In the genomic region with DNA sequence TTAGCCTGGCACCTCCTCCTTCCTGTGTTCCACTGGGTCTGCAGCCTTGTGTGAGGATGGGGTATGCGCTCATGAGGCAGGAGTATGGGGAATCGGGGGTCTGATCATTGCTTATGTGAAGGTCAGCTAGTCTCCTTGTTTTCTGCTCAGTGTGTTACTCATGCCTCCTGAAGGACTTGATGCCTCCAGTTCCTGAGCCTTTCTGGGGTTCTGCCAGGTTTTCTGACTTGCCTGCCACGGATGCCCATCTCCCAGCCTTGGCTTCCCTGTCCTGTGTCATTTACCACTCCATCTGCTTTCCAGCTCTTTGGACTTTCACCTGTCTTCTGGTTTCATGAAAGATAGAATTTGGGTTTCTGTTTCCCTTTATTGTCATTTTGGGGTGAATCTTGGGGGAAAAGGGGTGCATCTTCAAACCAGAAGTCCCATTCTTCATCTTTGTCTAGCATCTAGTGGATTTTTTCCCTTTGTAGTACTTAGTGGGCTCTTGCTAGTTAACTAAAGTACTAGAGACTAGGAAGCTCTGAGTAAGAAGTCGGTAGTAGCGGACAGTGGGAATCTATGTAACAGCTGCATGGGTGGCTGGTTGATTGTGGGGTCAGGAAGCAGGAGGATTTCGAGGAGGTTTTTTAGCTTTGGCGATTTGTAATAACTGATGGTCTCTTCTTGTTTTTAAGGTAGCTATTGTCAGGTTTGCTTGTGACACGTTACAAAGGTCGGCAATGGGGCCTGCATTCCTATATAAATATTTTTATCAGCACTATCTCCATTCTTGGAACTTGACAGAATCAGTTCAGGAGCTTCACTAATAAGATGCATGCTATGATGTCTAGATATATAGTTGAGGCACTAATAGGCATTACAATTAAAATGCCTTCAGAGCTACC, we compare ENCODE assay signal across 10 cellular contexts. TPM values are rescaled to one million over a fixed set of nuclear protein-coding genes. Genes with fewer than 3 reads are reported as not detected.
DNase-seq lines count a peak whose midpoint lies in the region; ATAC-seq and TF ChIP-seq lines count a peak whose summit lies in the region.
"Had no signal": no experiment of that assay in that cellular context is flagged by ENCODE, and none has a peak within 500 bp of the region (broad histone marks: within the 10 kb centered on the region; RNA-seq: fewer than 3 reads in every experiment).

No MANE protein-coding gene starts in this region.

- H3K27ac ChIP-seq in gastroesophageal sphincter: no peak overlapping the region

- CTCF ChIA-PET in T-cell (lab: Charles Lee): interaction anchor here (1.2 to 1.7 kb wide), 3 partner anchors 12 to 54 kb away, joined by 3 to 6 read pairs (median 5); no protein-coding TSS in a partner anchor

- no peak for DNase-seq in stimulated activated naive CD8-positive, alpha-beta T cell treated with anti-CD3 and anti-CD28 coated beads, Interleukin-15, Interleukin-2, amounts not matched to agents 100 U/mL and 50 U/mL, for 24 hours
- no peak for DNase-seq in T-cell
- DNase-seq in ecto neural progenitor cell (ENCODE audit: low spot score): no peak
- no peak for DNase-seq in HCEC 1CT
- DNase-seq in KBM-7: no peak
- DNase-seq: NCI-H446 treated with DMSO at 0.1 percent for 48 hours had no signal

- peaks cover 99% of the 10 kb centered on the region for H3K4me1 Mint-ChIP-seq in stimulated activated naive CD8-positive, alpha-beta T cell treated with anti-CD3 and anti-CD28 coated beads, Interleukin-15, Interleukin-2, amounts not matched to agents 100 ng/mL and 50 ng/mL, for 24 hours (ENCODE audit: low read depth)
- H3K4me1 Mint-ChIP-seq in T-cell: peaks cover 90 to 95% (median 91%) of the 10 kb centered on the region in 3 donors

- no peaks in the 10 kb centered on the region for H3K9me3 Mint-ChIP-seq in stimulated activated naive CD8-positive, alpha-beta T cell treated with anti-CD3 and anti-CD28 coated beads, Interleukin-15, Interleukin-2, amounts not matched to agents 100 ng/mL and 50 ng/mL, for 24 hours
- H3K9me3 Mint-ChIP-seq in T-cell: no peaks in the 10 kb centered on the region
- H3K9me3 Mint-ChIP-seq: neural crest cell had no signal

- no peaks in the 10 kb centered on the region for H3K9me3 ChIP-seq in gastroesophageal sphincter

- peaks cover 4 to 81% (median 13%) of the 10 kb centered on the region in 3 donors for H3K4me1 ChIP-seq in gastroesophageal sphincter

- TF ChIP-seq EP300 in gastroesophageal sphincter (IDR thresholded peaks at IDR 0.05): no peak

- TF ChIP-seq CTCF in gastroesophageal sphincter (IDR thresholded peaks at IDR 0.05): no peak

- H3K4me3 ChIP-seq in gastroesophageal sphincter: no peak overlapping the region

- peak overlapping the region; percentile 90 for H3K27ac Mint-ChIP-seq in stimulated activated naive CD8-positive, alpha-beta T cell treated with anti-CD3 and anti-CD28 coated beads, Interleukin-15, Interleukin-2, amounts not matched to agents 100 ng/mL and 50 ng/mL, for 24 hours
- H3K27ac Mint-ChIP-seq in T-cell: peak overlapping the region; percentile 64 to 78

- H3K27me3 Mint-ChIP-seq in stimulated activated naive CD8-positive, alpha-beta T cell treated with anti-CD3 and anti-CD28 coated beads, Interleukin-15, Interleukin-2, amounts not matched to agents 100 ng/mL and 50 ng/mL, for 24 hours: no peaks in the 10 kb centered on the region
- H3K27me3 Mint-ChIP-seq in T-cell: no peaks in the 10 kb centered on the region

- H3K27me3 ChIP-seq in gastroesophageal sphincter: no peaks in the 10 kb centered on the region

- peak overlapping the region; percentile 77 for H3K4me3 Mint-ChIP-seq in stimulated activated naive CD8-positive, alpha-beta T cell treated with anti-CD3 and anti-CD28 coated beads, Interleukin-15, Interleukin-2, amounts not matched to agents 100 ng/mL and 50 ng/mL, for 24 hours
- H3K4me3 Mint-ChIP-seq in T-cell: peak overlapping the region in 2 of 3 donors; percentile 17 to 55
- H3K4me3 Mint-ChIP-seq: neural crest cell had no signal

- peaks cover 72% of the 10 kb centered on the region for H3K36me3 Mint-ChIP-seq in stimulated activated naive CD8-positive, alpha-beta T cell treated with anti-CD3 and anti-CD28 coated beads, Interleukin-15, Interleukin-2, amounts not matched to agents 100 ng/mL and 50 ng/mL, for 24 hours (ENCODE audit: low read depth)
- peaks cover 20% of the 10 kb centered on the region for H3K36me3 Mint-ChIP-seq in T-cell

- WGBS in gastroesophageal sphincter (ENCODE audit: low coverage in 1 of 2), 2 donors: 70 to 79% methylated on average over 5 to 7 of the region's 9 CpGs

- no peak for ATAC-seq in stimulated activated naive CD8-positive, alpha-beta T cell treated with anti-CD3 and anti-CD28 coated beads, Interleukin-15, Interleukin-2, amounts not matched to agents 100 U/mL and 50 U/mL, for 24 hours
- no peak for ATAC-seq in T-cell (replicated peaks in 1 of 4)
- ATAC-seq in gastroesophageal sphincter: peak; percentile 34
- ATAC-seq in GM19035 (IDR thresholded peaks at IDR 0.05; ENCODE audit: unreplicated experiment): no peak

- in situ Hi-C loops in KBM-7 (cut with MboI; ENCODE audit: low pct_unique_long_range_greater_than_20kb, low sequenced_read_pairs): no loop called here

- POLR2A ChIA-PET in T-cell (lab: Charles Lee): interaction anchor here (0.5 to 1.4 kb wide), 2 partner anchors 10 to 12 kb away, joined by 3 to 7 read pairs; no protein-coding TSS in a partner anchor

- H3K36me3 ChIP-seq in gastroesophageal sphincter: peaks cover 0 to 23% of the 10 kb centered on the region in 2 donors

- no peak for TF ChIP-seq POLR2A in gastroesophageal sphincter (IDR thresholded peaks at IDR 0.05)

RNA-seq across cellular contexts. Expression of a gene that starts 8.2 kb away (rescaled TPM):
- total RNA-seq in T-cell: 10 to 100 TPM; 57.6 to 67.1 (median 61.2) TPM
- 10 to 100 TPM; 19.5 to 27.1 (median 23.6) TPM for total RNA-seq in gastroesophageal sphincter
